20 cellular contexts compared by ENCODE assay signal in genomic region chr18:56323673-56324072, GRCh38.
"Had no signal": no experiment of that assay in that cellular context is flagged by ENCODE, and none has a peak within 500 bp of the region (broad histone marks: within the 10 kb centered on the region; RNA-seq: fewer than 3 reads in every experiment).

No MANE protein-coding gene starts in this region.

- H3K36me3 ChIP-seq: cardiac muscle cell, esophagus squamous epithelium, heart right ventricle, left ventricle myocardium inferior, neutrophil, upper lobe of right lung had no signal

- DNase-seq: activated CD4-positive, CD25-positive, alpha-beta regulatory T cell treated with anti-CD3 and anti-CD28 coated beads, Interleukin-2, amount 50 U/mL, for 72 hours; activated effector memory CD4-positive, alpha-beta T cell treated with anti-CD3 and anti-CD28 coated beads, Interleukin-2, amount 50 U/mL, for 16 hours; activated naive CD4-positive, alpha-beta T cell treated with anti-CD3 and anti-CD28 coated beads, Interleukin-2, amount 50 U/mL, for 16 hours; activated T-cell treated with anti-CD3 and anti-CD28 coated beads, Interleukin-2, amount 50 U/mL, for 72 hours; effector memory CD4-positive, alpha-beta T cell; esophagus squamous epithelium; heart right ventricle; kidney glomerular epithelial cell; left ventricle myocardium inferior; mammary epithelial cell; stimulated activated CD4-positive, alpha-beta T cell treated with anti-CD3 and anti-CD28 coated beads, Interleukin-4, amount 100 ng/mL, for 24 hours; stimulated activated naive CD4-positive, alpha-beta T cell; upper lobe of right lung had no signal

- H3K27me3 Mint-ChIP-seq: dendritic cell treated with granulocyte-macrophage colony-stimulating factor and Interleukin-4, amounts not matched to agents 40 ng/mL and 50 ng/mL, for 4 days had no signal

- H3K9me3 ChIP-seq: esophagus squamous epithelium, heart right ventricle, left ventricle myocardium inferior, neutrophil, upper lobe of right lung had no signal

- H3K27ac ChIP-seq: esophagus squamous epithelium, neutrophil, parathyroid adenoma, upper lobe of right lung had no signal

- H2AFZ ChIP-seq: parathyroid adenoma had no signal

- H3K4me1 ChIP-seq: parathyroid adenoma had no signal

- H3K4me3 ChIP-seq: cardiac muscle cell, esophagus squamous epithelium, heart right ventricle, left ventricle myocardium inferior, smooth muscle cell, upper lobe of right lung had no signal

- H3K9me3 Mint-ChIP-seq: activated T-cell treated with anti-CD3 and anti-CD28 coated beads, Interleukin-2, amount 50 U/mL, for 72 hours; dendritic cell treated with granulocyte-macrophage colony-stimulating factor and Interleukin-4, amounts not matched to agents 40 ng/mL and 50 ng/mL, for 4 days; T-helper 1 cell treated with Interleukin-12 subunit alpha and Interleukin-12 subunit beta and Interleukin-4 antibody, amounts not matched to agents 30 μg/mL and 1 μg/mL, for 36 hours had no signal

- H3K27ac Mint-ChIP-seq: activated T-cell treated with anti-CD3 and anti-CD28 coated beads, Interleukin-2, amount 50 U/mL, for 72 hours; dendritic cell treated with granulocyte-macrophage colony-stimulating factor and Interleukin-4, amounts not matched to agents 40 ng/mL and 50 ng/mL, for 4 days; T-helper 1 cell treated with Interleukin-12 subunit alpha and Interleukin-12 subunit beta and Interleukin-4 antibody, amounts not matched to agents 30 μg/mL and 1 μg/mL, for 36 hours had no signal

- H3K4me3 Mint-ChIP-seq: activated T-cell treated with anti-CD3 and anti-CD28 coated beads, Interleukin-2, amount 50 U/mL, for 72 hours; dendritic cell treated with granulocyte-macrophage colony-stimulating factor and Interleukin-4, amounts not matched to agents 40 ng/mL and 50 ng/mL, for 4 days; T-helper 1 cell treated with Interleukin-12 subunit alpha and Interleukin-12 subunit beta and Interleukin-4 antibody, amounts not matched to agents 30 μg/mL and 1 μg/mL, for 36 hours had no signal

- H3K79me2 ChIP-seq: parathyroid adenoma had no signal

- ATAC-seq: activated T-cell treated with anti-CD3 and anti-CD28 coated beads, Interleukin-2, amount 50 U/mL, for 72 hours; heart right ventricle; sciatic nerve; upper lobe of right lung had no signal

- H3K9ac ChIP-seq: parathyroid adenoma had no signal

- H3K4me2 ChIP-seq: smooth muscle cell had no signal

- H3K27me3 ChIP-seq: cardiac muscle cell, esophagus squamous epithelium, heart right ventricle, neutrophil, upper lobe of right lung had no signal
